In the genomic region with DNA sequence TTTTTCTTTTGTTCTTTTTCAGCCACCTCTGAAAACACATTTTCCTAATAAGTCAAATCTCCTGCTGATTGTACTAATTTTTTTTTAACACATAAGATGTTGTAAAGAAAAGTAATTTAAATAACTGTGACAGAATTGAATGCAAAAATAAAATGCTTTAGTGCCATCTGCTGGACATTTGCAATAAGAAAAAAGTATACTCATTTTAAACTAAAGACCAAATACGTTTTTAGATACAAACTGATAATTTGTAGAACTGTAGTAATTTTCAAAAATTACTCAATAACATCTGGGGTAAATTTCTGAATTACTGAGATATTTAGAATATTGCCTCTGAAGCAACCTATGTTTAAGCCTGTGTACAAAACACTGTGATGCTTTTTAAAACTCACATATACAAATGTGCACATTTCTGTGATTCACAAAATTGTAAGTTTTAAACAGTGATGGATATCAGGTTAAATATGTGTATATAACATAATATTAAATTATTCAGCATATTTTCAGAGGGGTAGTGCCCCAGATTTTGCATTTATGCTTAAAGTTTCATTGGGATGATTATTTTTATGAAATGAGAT, we compare ENCODE assay signal across 8 cellular contexts.
DNase-seq lines count a peak whose midpoint lies in the region; ATAC-seq and TF ChIP-seq lines count a peak whose summit lies in the region.

No MANE protein-coding gene starts in this region.

- peak; percentile 14 for DNase-seq in COR-L47 (lab: John Stamatoyannopoulos, UW)
- peak; percentile 26 for DNase-seq in KBM-7
- peak; percentile 3 for DNase-seq in kidney glomerular epithelial cell (lab: John Stamatoyannopoulos, UW)
- no peak for DNase-seq in putamen (ENCODE audit: low spot score)
- DNase-seq in GF-D8 (lab: John Stamatoyannopoulos, UW), result no peak
- DNase-seq in head of caudate nucleus, result no peak

- no peak for ATAC-seq in GM19452 (IDR thresholded peaks at IDR 0.05; ENCODE audit: unreplicated experiment)

- in situ Hi-C loops in KBM-7 (cut with MboI; ENCODE audit: low pct_unique_long_range_greater_than_20kb, low sequenced_read_pairs), result no loop called here

- intact Hi-C loops in head of caudate nucleus (cut with DNase I), result loop anchor here (10.0 kb wide), 1 partner anchor 460 kb away; no protein-coding TSS in a partner anchor

- H3K4me3 ChIP-seq in WI38 (ENCODE audit: low read depth, low read length), result no peak overlapping the region

- peak; percentile 20; the same call in 1 of the 2 replicates for TF ChIP-seq CTCF in WI38 (IDR thresholded peaks at IDR 0.05; ENCODE audit: low read depth, low read length)

Comparison
In these comparisons a context has a peak if more than half of its experiments do, and no peak if none do; other contexts are left out.
1. DNase-seq: peak in COR-L47 (single experiment), KBM-7 (single experiment) and kidney glomerular epithelial cell (single experiment); none in putamen (single experiment), GF-D8 (single experiment) and head of caudate nucleus (0 of 42).